ENCODE assay signal across 9 cellular contexts in genomic region chr22:19105867-19106802, GRCh38. TPM values are rescaled to one million over a fixed set of nuclear protein-coding genes. Genes with fewer than 3 reads are reported as not detected.
DNase-seq lines count a peak whose midpoint lies in the region; ATAC-seq and TF ChIP-seq lines count a peak whose summit lies in the region.
"Had no signal": no experiment of that assay in that cellular context is flagged by ENCODE, and none has a peak within 500 bp of the region (broad histone marks: within the 10 kb centered on the region; RNA-seq: fewer than 3 reads in every experiment).

No MANE protein-coding gene starts in this region.

- TF ChIP-seq CTCF in epithelial cell of proximal tubule (conservative IDR thresholded peaks at IDR 0.05; ENCODE audit: low read depth, low read length): peak; percentile 51

- no peaks in the 10 kb centered on the region for H3K27me3 ChIP-seq in H7 (ENCODE audit: control insufficient read depth, insufficient read depth, low read length)
- H3K27me3 ChIP-seq: tibial artery had no signal

- DNase-seq in H7: peak; percentile 72
- DNase-seq in epithelial cell of proximal tubule (ENCODE audit: low read depth): no peak
- DNase-seq in stimulated activated CD4-positive, alpha-beta T cell treated with anti-CD3 and anti-CD28 coated beads, Interleukin-1b, Interleukin-23, amount 100 ng/mL, for 4 hours (ENCODE audit: low read depth in 2 of 2): peak; percentile 18 to 32
- no peak for DNase-seq in NCI-H1436 treated with DMSO at 0.1 percent for 48 hours (lab: John Stamatoyannopoulos, UW)
- no peak for DNase-seq in RPMI8226
- no peak for DNase-seq in NCI-H446 treated with DMSO at 0.1 percent for 48 hours (lab: John Stamatoyannopoulos, UW)
- no peak for DNase-seq in DMS79 (lab: John Stamatoyannopoulos, UW)

- H3K36me3 ChIP-seq in H7 (replicated peaks; ENCODE audit: control insufficient read depth, insufficient read depth, low read length): no peaks in the 10 kb centered on the region
- H3K36me3 ChIP-seq: tibial artery had no signal

- H3K4me3 ChIP-seq in H7 (ENCODE audit: insufficient read depth, low read depth, low read length) (no peak overlapping the region), epithelial cell of proximal tubule (ENCODE audit: low read depth, low read length) (no peak overlapping the region)
- H3K4me3 ChIP-seq: tibial artery had no signal

- ATAC-seq in activated CD4-positive, CD25-positive, alpha-beta regulatory T cell treated with anti-CD3 and anti-CD28 coated beads, Interleukin-2, amount 50 U/mL, for 24 hours: peak; percentile 45 to 60

RNA-seq across cellular contexts. Expression of gene DGCR2, which starts 16.1 kb away (rescaled TPM):
- total RNA-seq in H7 (2014; rRNA removed; shearing (Covaris generic)): 60.1 and 72.4 TPM in 2 replicates
- 44.8 and 51.7 TPM in 2 replicates for total RNA-seq in epithelial cell of proximal tubule

RNA-seq across cellular contexts. Expression of gene TSSK2, which starts 25.0 kb away (rescaled TPM):
- not detected in 2 replicates for total RNA-seq in H7 (2014; rRNA removed; shearing (Covaris generic))
- not detected in 2 replicates for total RNA-seq in epithelial cell of proximal tubule

RNA-seq across cellular contexts. Expression of gene ESS2, which starts 38.3 kb away (rescaled TPM):
- total RNA-seq in H7 (2014; rRNA removed; shearing (Covaris generic)): 17.6 and 28.4 TPM in 2 replicates
- total RNA-seq in epithelial cell of proximal tubule: 17.5 and 25.7 TPM in 2 replicates

RNA-seq across cellular contexts. Expression of gene GSC2, which starts 44.0 kb away (rescaled TPM):
- total RNA-seq in H7 (2014; rRNA removed; shearing (Covaris generic)): 0.78 TPM in 1 of 2 replicates, not detected in the other
- not detected in 2 replicates for total RNA-seq in epithelial cell of proximal tubule

Comparison
In these comparisons a context has a peak if more than half of its experiments do, and no peak if none do; other contexts are left out.
1. DNase-seq: peak in H7 (single experiment) and stimulated activated CD4-positive, alpha-beta T cell treated with anti-CD3 and anti-CD28 coated beads, Interleukin-1b, Interleukin-23, amount 100 ng/mL, for 4 hours (2 of 2); none in epithelial cell of proximal tubule (single experiment), NCI-H1436 treated with DMSO at 0.1 percent for 48 hours (single experiment), RPMI8226 (single experiment), NCI-H446 treated with DMSO at 0.1 percent for 48 hours (single experiment) and DMS79 (single experiment).